8 cellular contexts compared by ENCODE assay signal in the genomic region with DNA sequence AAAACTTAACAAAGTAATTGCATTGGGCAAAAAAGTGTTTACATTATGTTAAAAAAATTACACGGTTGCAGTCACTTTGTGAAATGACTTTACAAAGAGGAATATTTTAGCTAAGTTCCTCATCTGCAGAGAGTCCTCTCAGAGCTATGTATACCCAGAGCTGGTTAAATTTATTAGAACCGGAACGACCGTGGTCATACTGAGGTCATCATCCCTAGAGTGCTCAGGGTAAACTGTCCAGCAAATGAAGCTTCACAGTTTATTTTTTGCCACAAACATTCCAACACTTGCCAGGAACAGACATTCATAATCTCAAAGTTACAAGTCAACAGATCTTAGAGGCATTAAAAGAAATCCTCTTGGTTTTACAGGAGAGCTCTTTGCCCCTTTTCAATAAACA. TPM values are rescaled to one million over a fixed set of nuclear protein-coding genes. Genes with fewer than 3 reads are reported as not detected.
DNase-seq lines count a peak whose midpoint lies in the region; ATAC-seq and TF ChIP-seq lines count a peak whose summit lies in the region.

No MANE protein-coding gene starts in this region.

- ATAC-seq in HG03460 (IDR thresholded peaks at IDR 0.05; ENCODE audit: unreplicated experiment) (no peak), GM19395 (IDR thresholded peaks at IDR 0.05; ENCODE audit: unreplicated experiment) (no peak), GM21737 (IDR thresholded peaks at IDR 0.05; ENCODE audit: unreplicated experiment) (no peak)

- peaks cover 2% of the 10 kb centered on the region for H3K9me3 Mint-ChIP-seq in neural progenitor cell

- peaks cover 2% of the 10 kb centered on the region for H3K36me3 Mint-ChIP-seq in neural progenitor cell

- peaks cover 38% of the 10 kb centered on the region for H3F3A ChIP-seq in neural progenitor cell (ENCODE audit: low read depth)

- H3K79me2 ChIP-seq in neural progenitor cell (ENCODE audit: low read depth), result no peaks in the 10 kb centered on the region

- H3K27ac Mint-ChIP-seq in neural progenitor cell, result no peak overlapping the region

- no peaks in the 10 kb centered on the region for H3K27me3 ChIP-seq in effector memory CD4-positive, alpha-beta T cell (replicated peaks; ENCODE audit: control insufficient read depth, insufficient read depth, low read length, poor library complexity, severe bottlenecking)
- peaks cover 31% of the 10 kb centered on the region for H3K27me3 ChIP-seq in neural progenitor cell

- peak; percentile 77 for DNase-seq in ELR (ENCODE audit: low read depth)
- DNase-seq in NOMO-1 (lab: John Stamatoyannopoulos, UW; ENCODE audit: unreplicated experiment in 2 of 2), result peak; percentile 48 to 95
- no peak for DNase-seq in effector memory CD4-positive, alpha-beta T cell
- DNase-seq in neural progenitor cell (ENCODE audit: low spot score), result no peak
- no peak for DNase-seq in NCI-H1930 (lab: John Stamatoyannopoulos, UW)

- no peaks in the 10 kb centered on the region for H3K36me3 ChIP-seq in effector memory CD4-positive, alpha-beta T cell (ENCODE audit: control insufficient read depth, insufficient read depth, low read length)
- H3K36me3 ChIP-seq in neural progenitor cell, result no peaks in the 10 kb centered on the region

- H3K9ac ChIP-seq in neural progenitor cell, result no peak overlapping the region

- H3K4me1 ChIP-seq in effector memory CD4-positive, alpha-beta T cell (ENCODE audit: control insufficient read depth, insufficient read depth, low read length, poor library complexity, severe bottlenecking), result peaks cover 46% of the 10 kb centered on the region
- no peaks in the 10 kb centered on the region for H3K4me1 ChIP-seq in neural progenitor cell

- H3K27ac ChIP-seq in effector memory CD4-positive, alpha-beta T cell (ENCODE audit: insufficient read depth, low read length, poor library complexity, severe bottlenecking), result no peak overlapping the region
- no peak overlapping the region for H3K27ac ChIP-seq in neural progenitor cell

- H3K27me3 Mint-ChIP-seq in neural progenitor cell (ENCODE audit: insufficient read depth, low read depth), result peaks cover 8% of the 10 kb centered on the region

- peak overlapping the region; percentile 87 for H3K4me3 Mint-ChIP-seq in neural progenitor cell

- H3K4me1 Mint-ChIP-seq in neural progenitor cell, result peaks cover 9% of the 10 kb centered on the region

- no peak overlapping the region for H2AFZ ChIP-seq in neural progenitor cell (replicated peaks)

- no peak for TF ChIP-seq CTCF in neural progenitor cell (IDR thresholded peaks at IDR 0.05)

- H3K4me3 ChIP-seq in effector memory CD4-positive, alpha-beta T cell (ENCODE audit: insufficient read depth, low read depth, low read length, poor library complexity, severe bottlenecking), result peak overlapping the region; percentile 90
- H3K4me3 ChIP-seq in neural progenitor cell, result peak overlapping the region; percentile 62

- H3K4me2 ChIP-seq in neural progenitor cell, result peak overlapping the region; percentile 91

- H3K9me3 ChIP-seq in effector memory CD4-positive, alpha-beta T cell (ENCODE audit: control insufficient read depth, low read length), result no peaks in the 10 kb centered on the region
- no peaks in the 10 kb centered on the region for H3K9me3 ChIP-seq in neural progenitor cell (ENCODE audit: low read depth)

- H4K20me1 ChIP-seq in neural progenitor cell (ENCODE audit: low read depth), result no peaks in the 10 kb centered on the region

RNA-seq across cellular contexts. Expression of a gene that starts 0.9 kb away (rescaled TPM):
- 0.22 TPM in 1 of 2 replicates, not detected in the other for total RNA-seq in neural progenitor cell (ENCODE audit: low replicate concordance)

Comparison
In these comparisons a context has a peak if more than half of its experiments do, and no peak if none do; other contexts are left out.
1. DNase-seq: peak in ELR (single experiment) and NOMO-1 (2 of 2); none in effector memory CD4-positive, alpha-beta T cell (0 of 3), neural progenitor cell (single experiment) and NCI-H1930 (0 of 2).